Comparison of ENCODE assay signal across 8 cellular contexts in genomic region chr19:10864538-10864899, GRCh38. TPM values are rescaled to one million over a fixed set of nuclear protein-coding genes. Genes with fewer than 3 reads are reported as not detected.
DNase-seq lines count a peak whose midpoint lies in the region; ATAC-seq and TF ChIP-seq lines count a peak whose summit lies in the region.

No MANE protein-coding gene starts in this region.

- H3K27me3 Mint-ChIP-seq in activated CD8-positive, alpha-beta T cell treated with anti-CD3 and anti-CD28 coated beads for 36 hours = no peaks in the 10 kb centered on the region
- H3K27me3 Mint-ChIP-seq in mesothelial cell of epicardium (ENCODE audit: low read depth) = no peaks in the 10 kb centered on the region

- H3K27me3 ChIP-seq in HL-60 (ENCODE audit: insufficient read depth, poor library complexity, severe bottlenecking) = no peaks in the 10 kb centered on the region

- DNase-seq in COLO668 (lab: John Stamatoyannopoulos, UW; ENCODE audit: unreplicated experiment) (peak; percentile 81), HL-60 (ENCODE audit: low read depth in 1 of 2, low spot score in 1 of 2) (peak in 1 of 2 experiments; percentile 80), NCI-H82 treated with DMSO at 0.1 percent for 48 hours (lab: John Stamatoyannopoulos, UW; ENCODE audit: unreplicated experiment) (peak; percentile 57), mesothelial cell of epicardium (ENCODE audit: low spot score in 2 of 2, unreplicated experiment in 2 of 2) (peak; percentile 66 to 89)
- DNase-seq in activated CD8-positive, alpha-beta T cell treated with anti-CD3 and anti-CD28 coated beads for 36 hours = peak; percentile 90
- DNase-seq in effector CD8-positive, alpha-beta T cell (lab: John Stamatoyannopoulos, UW) = peak; percentile 72
- DNase-seq in stimulated activated CD8-positive, alpha-beta memory T cell treated with anti-CD3 and anti-CD28 coated beads, Interleukin-15, amount 100 ng/mL, for 4 hours (ENCODE audit: low read depth in 2 of 2) = peak; percentile 30 to 59

- TF ChIP-seq CTCF in HL-60 (IDR thresholded peaks at IDR 0.05; ENCODE audit: insufficient read depth, low read length) (peak; percentile 95), mesothelial cell of epicardium (IDR thresholded peaks at IDR 0.05; ENCODE audit: unreplicated experiment) (peak; percentile 75)
- TF ChIP-seq CTCF in activated CD8-positive, alpha-beta T cell treated with anti-CD3 and anti-CD28 coated beads for 36 hours (IDR thresholded peaks at IDR 0.05) = peak; percentile 97

- H3K4me3 ChIP-seq in HL-60 (replicated peaks; ENCODE audit: insufficient read depth, low read length) = no peak overlapping the region

- POLR2A ChIA-PET in activated CD8-positive, alpha-beta T cell treated with anti-CD3 and anti-CD28 coated beads for 36 hours (lab: Charles Lee) = interaction anchor here (0.6 to 2.6 kb wide), 5 partner anchors 8 to 147 kb away, joined by 3 to 13 read pairs (median 4); partner anchors contain the start of genes DNM2 and TMED1

- intact Hi-C loops in activated CD8-positive, alpha-beta T cell treated with anti-CD3 and anti-CD28 coated beads for 36 hours (cut with micrococcal nuclease) = loop anchor here (5.0 kb wide), 1 partner anchor 147 kb away; the partner anchor contains the start of gene DNM2

- no peaks in the 10 kb centered on the region for H3K9me3 Mint-ChIP-seq in activated CD8-positive, alpha-beta T cell treated with anti-CD3 and anti-CD28 coated beads for 36 hours
- H3K9me3 Mint-ChIP-seq in mesothelial cell of epicardium = no peaks in the 10 kb centered on the region

- no peaks in the 10 kb centered on the region for H3K36me3 Mint-ChIP-seq in activated CD8-positive, alpha-beta T cell treated with anti-CD3 and anti-CD28 coated beads for 36 hours (ENCODE audit: low read depth)
- no peaks in the 10 kb centered on the region for H3K36me3 Mint-ChIP-seq in mesothelial cell of epicardium

- ATAC-seq in activated CD8-positive, alpha-beta T cell treated with anti-CD3 and anti-CD28 coated beads for 36 hours = peak; percentile 89
- no peak for ATAC-seq in HG03442 (IDR thresholded peaks at IDR 0.05; ENCODE audit: unreplicated experiment)

- no peak overlapping the region for H3K4me3 Mint-ChIP-seq in activated CD8-positive, alpha-beta T cell treated with anti-CD3 and anti-CD28 coated beads for 36 hours
- H3K4me3 Mint-ChIP-seq in mesothelial cell of epicardium = peak overlapping the region; percentile 22

- H3K4me1 Mint-ChIP-seq in activated CD8-positive, alpha-beta T cell treated with anti-CD3 and anti-CD28 coated beads for 36 hours (ENCODE audit: low read depth) = peaks cover 12% of the 10 kb centered on the region
- H3K4me1 Mint-ChIP-seq in mesothelial cell of epicardium = peaks cover 11% of the 10 kb centered on the region

- CTCF ChIA-PET in activated CD8-positive, alpha-beta T cell treated with anti-CD3 and anti-CD28 coated beads for 36 hours (lab: Charles Lee) = interaction anchor here (0.6 to 9.9 kb wide), 48 partner anchors 9 to 459 kb away, joined by 3 to 137 read pairs (median 6); partner anchors contain the start of genes C19orf38, DNM2, QTRT1 and SMARCA4

- no peak overlapping the region for H3K27ac Mint-ChIP-seq in activated CD8-positive, alpha-beta T cell treated with anti-CD3 and anti-CD28 coated beads for 36 hours
- H3K27ac Mint-ChIP-seq in mesothelial cell of epicardium = no peak overlapping the region

- no peak overlapping the region for H3K27ac ChIP-seq in HL-60 (replicated peaks)

RNA-seq across cellular contexts. Expression of gene CARM1, which starts 6.8 kb away (rescaled TPM):
- 10 to 100 TPM; 95.1 to 95.4 TPM for total RNA-seq in activated CD8-positive, alpha-beta T cell treated with anti-CD3 and anti-CD28 coated beads for 36 hours
- total RNA-seq in mesothelial cell of epicardium = 71.4 to 78.0 TPM (median 76.4 TPM) in 3 replicates

RNA-seq across cellular contexts. Expression of gene C19orf38, which starts 16.3 kb away (rescaled TPM):
- 1 to 10 TPM; 1.2 to 1.3 TPM for total RNA-seq in activated CD8-positive, alpha-beta T cell treated with anti-CD3 and anti-CD28 coated beads for 36 hours
- 2.0 to 2.5 TPM (median 2.3 TPM) in 3 replicates for total RNA-seq in mesothelial cell of epicardium

RNA-seq across cellular contexts. Expression of gene TMED1, which starts 28.5 kb away (rescaled TPM):
- 10 to 100 TPM; 12.9 to 15.0 TPM for total RNA-seq in activated CD8-positive, alpha-beta T cell treated with anti-CD3 and anti-CD28 coated beads for 36 hours
- 30.0 to 35.0 TPM (median 30.9 TPM) in 3 replicates for total RNA-seq in mesothelial cell of epicardium
